21 cellular contexts compared by ENCODE assay signal in the genomic region with DNA sequence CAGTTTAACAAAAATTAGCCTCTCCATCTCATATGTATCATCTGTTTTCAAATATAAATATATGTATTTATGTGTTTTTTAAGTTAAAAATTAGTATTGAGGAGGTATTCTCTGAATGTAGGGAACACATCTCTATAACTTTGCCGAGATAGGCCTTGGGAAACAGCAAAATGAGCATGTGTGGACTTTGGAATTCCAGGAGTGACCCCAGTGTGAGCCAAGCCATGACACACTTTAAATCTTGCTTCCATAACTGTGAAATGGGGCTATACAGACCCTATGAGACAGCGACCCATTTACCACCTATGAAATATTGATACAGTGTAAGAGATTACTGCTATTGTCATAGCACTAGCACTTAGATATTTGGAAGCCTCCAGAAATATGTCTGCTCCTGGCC. TPM values are rescaled to one million over a fixed set of nuclear protein-coding genes. Genes with fewer than 3 reads are reported as not detected.
"Had no signal": no experiment of that assay in that cellular context is flagged by ENCODE, and none has a peak within 500 bp of the region (broad histone marks: within the 10 kb centered on the region; RNA-seq: fewer than 3 reads in every experiment).

No MANE protein-coding gene starts in this region.

- H3K4me3 Mint-ChIP-seq: dendritic cell treated with granulocyte-macrophage colony-stimulating factor and Interleukin-4, amounts not matched to agents 40 ng/mL and 50 ng/mL, for 4 days; effector memory CD8-positive, alpha-beta T cell; naive thymus-derived CD8-positive, alpha-beta T cell; type B pancreatic cell had no signal

- ATAC-seq: effector memory CD8-positive, alpha-beta T cell; heart left ventricle; left lobe of liver; naive thymus-derived CD8-positive, alpha-beta T cell had no signal

- H3K27ac ChIP-seq: heart left ventricle, suprapubic skin, thyroid gland, uterus had no signal

- H3K36me3 Mint-ChIP-seq: naive thymus-derived CD8-positive, alpha-beta T cell; type B pancreatic cell had no signal

- H3K4me3 ChIP-seq: heart left ventricle, suprapubic skin, thyroid gland, uterus had no signal

- H3K4me1 Mint-ChIP-seq: naive thymus-derived CD8-positive, alpha-beta T cell had no signal

- H3K9me3 Mint-ChIP-seq: dendritic cell treated with granulocyte-macrophage colony-stimulating factor and Interleukin-4, amounts not matched to agents 40 ng/mL and 50 ng/mL, for 4 days; effector memory CD8-positive, alpha-beta T cell; type B pancreatic cell had no signal

- FAIRE-seq: small intestine had no signal

- DNase-seq: effector memory CD8-positive, alpha-beta T cell; erythroblast; foreskin melanocyte; heart left ventricle; hippocampal formation; islet precursor cell; mammary epithelial cell; naive thymus-derived CD8-positive, alpha-beta T cell; posterior cingulate gyrus; small intestine; stimulated activated CD4-positive, alpha-beta T cell treated with anti-CD3 and anti-CD28 coated beads, Interleukin-2, amount 100 ng/mL, for 48 hours; stimulated activated naive CD4-positive, alpha-beta T cell treated with Interleukin-2 at 50 U/mL for 16 hours; thyroid gland; uterus had no signal

- H3K27ac Mint-ChIP-seq: dendritic cell treated with granulocyte-macrophage colony-stimulating factor and Interleukin-4, amounts not matched to agents 40 ng/mL and 50 ng/mL, for 4 days; effector memory CD8-positive, alpha-beta T cell; naive thymus-derived CD8-positive, alpha-beta T cell; type B pancreatic cell had no signal

- H3K27me3 Mint-ChIP-seq: dendritic cell treated with granulocyte-macrophage colony-stimulating factor and Interleukin-4, amounts not matched to agents 40 ng/mL and 50 ng/mL, for 4 days; effector memory CD8-positive, alpha-beta T cell; type B pancreatic cell had no signal

RNA-seq across cellular contexts. Expression of a gene that starts 58.8 kb away (rescaled TPM):
- total RNA-seq: glomerular endothelial cell; left lobe of liver; mesenteric fat pad; mononuclear cell; naive thymus-derived CD8-positive, alpha-beta T cell; thyroid gland had no signal
